Comparison of ENCODE assay signal across 15 cellular contexts in genomic region chr5:76927961-76928360, GRCh38.
"Had no signal": no experiment of that assay in that cellular context is flagged by ENCODE, and none has a peak within 500 bp of the region (broad histone marks: within the 10 kb centered on the region; RNA-seq: fewer than 3 reads in every experiment).

No MANE protein-coding gene starts in this region.

- H3K27ac ChIP-seq: epithelial cell of prostate, esophagus muscularis mucosa, gastrocnemius medialis, left ventricle myocardium inferior, lower lobe of right lung, uterus had no signal

- DNase-seq: effector memory CD8-positive, alpha-beta T cell; gastrocnemius medialis; glutamatergic neuron; left cardiac atrium; left ventricle myocardium inferior; lower lobe of right lung; mesenchymal stem cell; naive thymus-derived CD8-positive, alpha-beta T cell; right cardiac atrium; stimulated activated CD4-positive, alpha-beta T cell treated with anti-CD3 and anti-CD28 coated beads, Interleukin-4, amount 100 ng/mL, for 24 hours; stimulated activated naive B cell treated with anti-CD40 and anti-IgM and Interleukin-4, amounts not matched to agents 10 μg/mL and 1 μg/mL and 100 μg/mL, for 72 hours; stimulated activated naive CD8-positive, alpha-beta T cell treated with anti-CD3 and anti-CD28 coated beads, Interleukin-15, amount 100 ng/mL, for 72 hours; uterus had no signal

- ATAC-seq: effector memory CD8-positive, alpha-beta T cell; gastrocnemius medialis; left cardiac atrium; lower lobe of right lung; naive thymus-derived CD8-positive, alpha-beta T cell; right cardiac atrium; stimulated activated naive B cell treated with anti-CD40 and anti-IgM and Interleukin-4, amounts not matched to agents 10 μg/mL and 1 μg/mL and 100 μg/mL, for 72 hours; stimulated activated naive CD8-positive, alpha-beta T cell treated with anti-CD3 and anti-CD28 coated beads, Interleukin-15, amount 100 ng/mL, for 72 hours had no signal
